25 cellular contexts compared by ENCODE assay signal in genomic region chr12:103973909-103974308, GRCh38. TPM values are rescaled to one million over a fixed set of nuclear protein-coding genes. Genes with fewer than 3 reads are reported as not detected.
DNase-seq lines count a peak whose midpoint lies in the region; ATAC-seq and TF ChIP-seq lines count a peak whose summit lies in the region.
"Had no signal": no experiment of that assay in that cellular context is flagged by ENCODE, and none has a peak within 500 bp of the region (broad histone marks: within the 10 kb centered on the region; RNA-seq: fewer than 3 reads in every experiment).

No MANE protein-coding gene starts in this region.

- no peak overlapping the region for H3K56ac ChIP-seq in H9 (ENCODE audit: insufficient read length, low read depth, low read length)

- H2BK5ac ChIP-seq in H9 (ENCODE audit: insufficient read length, low read length), result no peak overlapping the region

- no peak for TF ChIP-seq CTCF in GM23338 (conservative IDR thresholded peaks at IDR 0.05; ENCODE audit: low read depth in 2 of 2)
- TF ChIP-seq CTCF in H9 (conservative IDR thresholded peaks at IDR 0.05), result no peak
- TF ChIP-seq CTCF in chondrocyte (IDR thresholded peaks at IDR 0.05), result no peak
- no peak for TF ChIP-seq CTCF in nephron progenitor cell (IDR thresholded peaks at IDR 0.05)
- no peak for TF ChIP-seq CTCF in osteoblast (IDR thresholded peaks at IDR 0.05; ENCODE audit: extremely low read depth, low read depth, low read length)
- no peak for TF ChIP-seq CTCF in Caco-2 (IDR thresholded peaks at IDR 0.05; ENCODE audit: insufficient read depth in 1 of 2, low read depth in 1 of 2, low read length in 1 of 2, severe bottlenecking in 1 of 2, unreplicated experiment in 1 of 2)

- no peak overlapping the region for H4K5ac ChIP-seq in H9 (ENCODE audit: insufficient read length, low read depth, low read length)

- CTCF ChIA-PET in Caco-2 (lab: Charles Lee), result no interaction called here

- no peak overlapping the region for H2BK120ac ChIP-seq in H9 (ENCODE audit: low read depth, low read length, poor library complexity, severe bottlenecking)

- no peak; the same call in 2 of the 3 replicates for ATAC-seq in GM23338

- intact Hi-C loops in Caco-2 (cut with micrococcal nuclease; ENCODE audit: unreplicated experiment), result no loop called here

- H2BK20ac ChIP-seq in H9 (ENCODE audit: low read depth, low read length, poor library complexity, severe bottlenecking), result no peak overlapping the region

- H3K9me3 Mint-ChIP-seq in GM23338 (no peaks in the 10 kb centered on the region), H9 (no peaks in the 10 kb centered on the region), chondrocyte (ENCODE audit: low read depth) (no peaks in the 10 kb centered on the region), nephron progenitor cell (no peaks in the 10 kb centered on the region), Caco-2 (ENCODE audit: unreplicated experiment) (no peaks in the 10 kb centered on the region)
- H3K9me3 Mint-ChIP-seq: CD14-positive monocyte; CD8-positive, alpha-beta memory T cell had no signal

- no CpG with 5 or more reads among the region's 2 CpGs for WGBS in H9 (ENCODE audit: extremely low coverage, insufficient read length, low lambda C conversion rate)

- no peak overlapping the region for H3T11ph ChIP-seq in H9 (ENCODE audit: low read length)

- H3K4me3 Mint-ChIP-seq in GM23338, result no peak overlapping the region
- no peak overlapping the region; a peak in 1 of 5 replicates for H3K4me3 Mint-ChIP-seq in H9
- no peak overlapping the region for H3K4me3 Mint-ChIP-seq in chondrocyte (ENCODE audit: unreplicated experiment)
- H3K4me3 Mint-ChIP-seq in nephron progenitor cell, result no peak overlapping the region
- no peak overlapping the region for H3K4me3 Mint-ChIP-seq in Caco-2 (ENCODE audit: unreplicated experiment)
- H3K4me3 Mint-ChIP-seq: CD14-positive monocyte had no signal

- H3K4me3 ChIP-seq in GM23338 (no peak overlapping the region), osteoblast (ENCODE audit: insufficient read depth, low read length) (no peak overlapping the region), Caco-2 (ENCODE audit: low read depth, low read length) (no peak overlapping the region)
- H3K4me3 ChIP-seq: GM23248, PC-9 had no signal

- no peaks in the 10 kb centered on the region for H3K9me3 ChIP-seq in H9 (ENCODE audit: control insufficient read depth, low read depth, low read length)
- no peaks in the 10 kb centered on the region for H3K9me3 ChIP-seq in osteoblast (ENCODE audit: low read depth, low read length)
- no peaks in the 10 kb centered on the region for H3K9me3 ChIP-seq in Caco-2
- H3K9me3 ChIP-seq: BE2C had no signal

- H4K91ac ChIP-seq in H9 (ENCODE audit: insufficient read length, low read depth, low read length), result no peak overlapping the region

- H3K4ac ChIP-seq in H9 (ENCODE audit: low read depth, low read length), result no peak overlapping the region

- H3K79me2 ChIP-seq in GM23338 (replicated peaks; ENCODE audit: insufficient read depth) (peaks cover 100% of the 10 kb centered on the region), H9 (ENCODE audit: insufficient read depth, low read length) (peaks cover 31% of the 10 kb centered on the region; the same call in 1 of the 2 replicates), osteoblast (ENCODE audit: insufficient read depth, low read length) (peaks cover 99% of the 10 kb centered on the region)

- DNase-seq in GM23338 (ENCODE audit: low spot score) (peak; percentile 14), H9 (no peak), chondrocyte (ENCODE audit: low spot score) (no peak), nephron progenitor cell (no peak), KBM-7 (no peak), osteoblast (ENCODE audit: insufficient read length, low spot score, missing footprints) (no peak), Caco-2 (no peak)
- DNase-seq in stimulated activated CD4-positive, alpha-beta T cell treated with anti-CD3 and anti-CD28 coated beads, Interleukin-2, amount 100 ng/mL, for 24 hours, result no peak
- DNase-seq: BE2C; Calu3; CD8-positive, alpha-beta memory T cell; GM23248; HCEC 1CT; Kasumi-1; NCI-H1092 treated with DMSO at 0.1 percent for 48 hours; NCI-H1436; NCI-H187; NCI-H2081 treated with DMSO at 0.1 percent for 48 hours; NCI-H2171; NCI-H226; NCI-H510A treated with DMSO at 0.1 percent for 48 hours; NCI-H774; PC-9; Right ventricle myocardium superior had no signal

- no peak overlapping the region for H3K23ac ChIP-seq in H9 (ENCODE audit: insufficient read length, low read depth, low read length)

- no peak overlapping the region for H4K8ac ChIP-seq in H9 (replicated peaks; ENCODE audit: insufficient read length, low read depth, low read length)

- H3K23me2 ChIP-seq in H9 (ENCODE audit: insufficient read length, low read depth, low read length, poor library complexity, severe bottlenecking), result peaks cover 2% of the 10 kb centered on the region

- peaks cover 13% of the 10 kb centered on the region for H3K79me1 ChIP-seq in H9 (ENCODE audit: insufficient read depth, low read depth, low read length, poor library complexity, severe bottlenecking)

- no peak overlapping the region for H2AFZ ChIP-seq in GM23338
- H2AFZ ChIP-seq in H9 (ENCODE audit: low read length), result no peak overlapping the region
- no peak overlapping the region for H2AFZ ChIP-seq in osteoblast (ENCODE audit: low read length)
- H2AFZ ChIP-seq: GM23248, PC-9 had no signal

- no peak overlapping the region for H2BK15ac ChIP-seq in H9 (ENCODE audit: low read depth, low read length)

- H3K27ac Mint-ChIP-seq in GM23338 (peak overlapping the region; percentile 75), H9 (peak overlapping the region in 2 of 3 experiments; percentile 77 to 91; a peak in 4 of 7 replicates), chondrocyte (ENCODE audit: unreplicated experiment) (peak overlapping the region; percentile 70), nephron progenitor cell (peak overlapping the region; percentile 71), Caco-2 (ENCODE audit: unreplicated experiment) (no peak overlapping the region)

- no peak overlapping the region for H2BK12ac ChIP-seq in H9 (ENCODE audit: insufficient read length, low read depth, low read length)

- no peak overlapping the region for H2AK5ac ChIP-seq in H9 (ENCODE audit: insufficient read length, low read length)

- H3K27me3 ChIP-seq in GM23338 (ENCODE audit: insufficient read depth) (no peaks in the 10 kb centered on the region), H9 (ENCODE audit: insufficient read depth, low read length) (no peaks in the 10 kb centered on the region), osteoblast (ENCODE audit: insufficient read depth, low read length) (no peaks in the 10 kb centered on the region), Caco-2 (replicated peaks; ENCODE audit: control insufficient read depth, insufficient read depth, low read length) (no peaks in the 10 kb centered on the region)
- H3K27me3 ChIP-seq: BE2C had no signal

- H3K4me1 Mint-ChIP-seq in GM23338 (peaks cover 11% of the 10 kb centered on the region; the same call in 2 of the 3 replicates), H9 (peaks cover 10 to 11% of the 10 kb centered on the region in 2 experiments), chondrocyte (ENCODE audit: low read depth) (peaks cover 44% of the 10 kb centered on the region), nephron progenitor cell (peaks cover 13% of the 10 kb centered on the region), Caco-2 (ENCODE audit: low read depth, unreplicated experiment) (no peaks in the 10 kb centered on the region)

- no peaks in the 10 kb centered on the region for H3K4me1 ChIP-seq in GM23338 (ENCODE audit: insufficient read depth)
- H3K4me1 ChIP-seq in H9 (ENCODE audit: insufficient read depth, low read length), result no peaks in the 10 kb centered on the region
- H3K4me1 ChIP-seq in osteoblast (ENCODE audit: insufficient read depth, low read length), result peaks cover 12% of the 10 kb centered on the region
- no peaks in the 10 kb centered on the region for H3K4me1 ChIP-seq in Caco-2
- H3K4me1 ChIP-seq: BE2C had no signal

- H3K27me3 Mint-ChIP-seq in GM23338 (ENCODE audit: insufficient read depth, low read depth, poor library complexity) (no peaks in the 10 kb centered on the region), H9 (ENCODE audit: low read depth) (no peaks in the 10 kb centered on the region), chondrocyte (ENCODE audit: low read depth) (no peaks in the 10 kb centered on the region), nephron progenitor cell (ENCODE audit: low read depth, poor library complexity) (no peaks in the 10 kb centered on the region), Caco-2 (ENCODE audit: insufficient read depth, unreplicated experiment) (no peaks in the 10 kb centered on the region)
- H3K27me3 Mint-ChIP-seq: CD8-positive, alpha-beta memory T cell had no signal

- H3K9ac ChIP-seq in H9 (ENCODE audit: extremely low read depth, insufficient read length, low read length), result no peak overlapping the region
- H3K9ac ChIP-seq: GM23248 had no signal

- H3K36me3 Mint-ChIP-seq in GM23338 (ENCODE audit: low read depth) (peaks cover 31% of the 10 kb centered on the region), H9 (ENCODE audit: insufficient read depth in 1 of 3, low read depth in 3 of 3) (peaks cover 15 to 40% (median 34%) of the 10 kb centered on the region in 3 experiments; a peak in 6 of 7 replicates), chondrocyte (ENCODE audit: low read depth) (peaks cover 21% of the 10 kb centered on the region), nephron progenitor cell (ENCODE audit: low read depth) (peaks cover 50% of the 10 kb centered on the region), Caco-2 (ENCODE audit: insufficient read depth, unreplicated experiment) (peaks cover 45% of the 10 kb centered on the region)

- H3K14ac ChIP-seq in H9 (ENCODE audit: insufficient read depth, low read length), result no peak overlapping the region

- H3K18ac ChIP-seq in H9 (ENCODE audit: insufficient read length, low read depth, low read length), result no peak overlapping the region

- H3K4me2 ChIP-seq in GM23338 (no peak overlapping the region), H9 (ENCODE audit: insufficient read depth, insufficient read length, low read length) (no peak overlapping the region), osteoblast (ENCODE audit: insufficient read depth, low read length) (no peak overlapping the region)
- H3K4me2 ChIP-seq: PC-9 had no signal

- no TSS peak for BruUV-seq in Caco-2 (replicated peaks; lab: Mats Ljungman, UMichigan)

- H3K27ac ChIP-seq in GM23338 (ENCODE audit: low read depth) (no peak overlapping the region), H9 (ENCODE audit: insufficient read length, low read depth, low read length) (no peak overlapping the region), osteoblast (ENCODE audit: low read depth, low read length) (no peak overlapping the region)
- H3K27ac ChIP-seq: GM23248, PC-9 had no signal

- no peaks in the 10 kb centered on the region for H3K9me2 ChIP-seq in GM23338 (ENCODE audit: insufficient read depth)

- H3K36me3 ChIP-seq in GM23338 (ENCODE audit: insufficient read depth), result peaks cover 9% of the 10 kb centered on the region; the same call in 1 of the 2 replicates
- H3K36me3 ChIP-seq in osteoblast (ENCODE audit: insufficient read depth, low read length), result peaks cover 38% of the 10 kb centered on the region
- H3K36me3 ChIP-seq in Caco-2 (ENCODE audit: control insufficient read depth, insufficient read depth, low read length), result 0 out of 2 replicates have a peak, but pooled peaks cover 1% of the 10 kb centered on the region

- POLR2A ChIA-PET in Caco-2 (lab: Charles Lee), result no interaction called here

- H3F3A ChIP-seq in GM23338 (replicated peaks; ENCODE audit: low read depth), result no peaks in the 10 kb centered on the region

- in situ Hi-C loops in KBM-7 (cut with MboI; ENCODE audit: low pct_unique_long_range_greater_than_20kb, low sequenced_read_pairs), result no loop called here

- H4K20me1 ChIP-seq in GM23338 (replicated peaks; ENCODE audit: insufficient read depth) (peaks cover 45% of the 10 kb centered on the region), H9 (ENCODE audit: control insufficient read depth, insufficient read depth, insufficient read length) (no peaks in the 10 kb centered on the region), osteoblast (ENCODE audit: insufficient read depth, low read length) (peaks cover 31% of the 10 kb centered on the region)

RNA-seq across cellular contexts. Expression of gene TDG, which starts 8.2 kb away (rescaled TPM):
- total RNA-seq in GM23338 (2014; rRNA removed; shearing (Covaris generic)), result 57.0 and 58.3 TPM in 2 replicates
- polyA plus RNA-seq in GM23338 (2016; fragmentation: Nextera tagmentation; extraction: Ambion mirVana), result 63.2 and 66.2 TPM in 2 replicates
- 70.3 and 72.4 TPM in 2 replicates for total RNA-seq in H9 (2021)
- total RNA-seq in chondrocyte, result 39.3 to 49.5 TPM (median 44.0 TPM) in 3 replicates
- 20.9 and 23.2 TPM in 2 replicates for total RNA-seq in osteoblast
- total RNA-seq in Caco-2 (2022), result 28.4 and 29.5 TPM in 2 replicates

RNA-seq across cellular contexts. Expression of gene HSP90B1, which starts 43.7 kb away (rescaled TPM):
- 578 and 605 TPM in 2 replicates for total RNA-seq in GM23338 (2014; rRNA removed; shearing (Covaris generic))
- 1,253 and 1,312 TPM in 2 replicates for polyA plus RNA-seq in GM23338 (2016; fragmentation: Nextera tagmentation; extraction: Ambion mirVana)
- total RNA-seq in H9 (2021) (737 and 747 TPM in 2 replicates), chondrocyte (754 to 1,782 TPM (median 760 TPM) in 3 replicates), osteoblast (430 and 436 TPM in 2 replicates), Caco-2 (2022) (845 and 857 TPM in 2 replicates)
